17 cellular contexts compared by ENCODE assay signal in genomic region chrX:41960142-41960541, GRCh38. TPM values are rescaled to one million over a fixed set of nuclear protein-coding genes. Genes with fewer than 3 reads are reported as not detected.
DNase-seq lines count a peak whose midpoint lies in the region; TF ChIP-seq lines count a peak whose summit lies in the region.
"Had no signal": no experiment of that assay in that cellular context is flagged by ENCODE, and none has a peak within 500 bp of the region (broad histone marks: within the 10 kb centered on the region; RNA-seq: fewer than 3 reads in every experiment).

No MANE protein-coding gene starts in this region.

- peak overlapping the region; percentile 6 for H3K27ac Mint-ChIP-seq in T-helper 2 cell treated with Interferon-gamma antibody and Interleukin-4, amounts not matched to agents 5 μg/mL and 100 μg/mL, for 36 hours
- no peak overlapping the region for H3K27ac Mint-ChIP-seq in endodermal cell
- H3K27ac Mint-ChIP-seq: B cell; CD4-positive, alpha-beta T cell; GM23338 had no signal

- H3K4me1 Mint-ChIP-seq in T-helper 2 cell treated with Interferon-gamma antibody and Interleukin-4, amounts not matched to agents 5 μg/mL and 100 μg/mL, for 36 hours (ENCODE audit: low read depth) = peaks cover 1% of the 10 kb centered on the region
- H3K4me1 Mint-ChIP-seq in endodermal cell = peaks cover 18% of the 10 kb centered on the region
- H3K4me1 Mint-ChIP-seq: B cell, GM23338 had no signal

- H3K36me3 Mint-ChIP-seq in T-helper 2 cell treated with Interferon-gamma antibody and Interleukin-4, amounts not matched to agents 5 μg/mL and 100 μg/mL, for 36 hours (ENCODE audit: low read depth) = no peaks in the 10 kb centered on the region
- H3K36me3 Mint-ChIP-seq in endodermal cell (ENCODE audit: low read depth) = no peaks in the 10 kb centered on the region

- intact Hi-C loops in tibial artery (cut with DNase I; ENCODE audit: low total_unique reads) = no loop called here

- H3K4me3 ChIP-seq in endodermal cell (ENCODE audit: low read length) = no peak overlapping the region
- no peak overlapping the region for H3K4me3 ChIP-seq in tibial artery
- H3K4me3 ChIP-seq: GM12878, GM23338 had no signal

- H3K4me3 Mint-ChIP-seq in T-helper 2 cell treated with Interferon-gamma antibody and Interleukin-4, amounts not matched to agents 5 μg/mL and 100 μg/mL, for 36 hours = no peak overlapping the region
- H3K4me3 Mint-ChIP-seq in endodermal cell = no peak overlapping the region
- H3K4me3 Mint-ChIP-seq: B cell; CD4-positive, alpha-beta T cell; GM23338 had no signal

- H3K36me3 ChIP-seq in endodermal cell (ENCODE audit: control insufficient read depth, insufficient read depth, low read length) (no peaks in the 10 kb centered on the region), tibial artery (no peaks in the 10 kb centered on the region)

- H3K4me1 ChIP-seq in endodermal cell (ENCODE audit: control insufficient read depth, insufficient read depth, low read length) (peaks cover 5% of the 10 kb centered on the region), tibial artery (no peaks in the 10 kb centered on the region)

- H3K9me3 ChIP-seq in endodermal cell (ENCODE audit: control insufficient read depth, low read length) (no peaks in the 10 kb centered on the region), tibial artery (no peaks in the 10 kb centered on the region)

- no peak for DNase-seq in T-helper 2 cell treated with Interferon-gamma antibody and Interleukin-4, amounts not matched to agents 5 μg/mL and 100 μg/mL, for 36 hours (ENCODE audit: low spot score)
- DNase-seq in T-helper 2 cell = no peak
- DNase-seq in NCI-H82 (lab: John Stamatoyannopoulos, UW) = peak; percentile 82
- peak; percentile 74 for DNase-seq in endodermal cell
- no peak for DNase-seq in DMS153 (lab: John Stamatoyannopoulos, UW)
- DNase-seq in tibial artery = no peak
- no peak for DNase-seq in KG1 (lab: John Stamatoyannopoulos, UW)
- DNase-seq: 8988T; ACHN; C1 segment of cervical spinal cord; CD4-positive, alpha-beta T cell; DMS79; H7; IMR-90 had no signal

- no peak overlapping the region for H3K9ac ChIP-seq in endodermal cell (ENCODE audit: extremely low read depth, low read length, poor library complexity, severe bottlenecking)

- H3K27me3 ChIP-seq in endodermal cell (ENCODE audit: control insufficient read depth, insufficient read depth, low read length, poor library complexity, severe bottlenecking) (peaks cover 7% of the 10 kb centered on the region), tibial artery (no peaks in the 10 kb centered on the region)

- H3K27ac ChIP-seq in endodermal cell (ENCODE audit: low read depth, low read length) (no peak overlapping the region), tibial artery (no peak overlapping the region)

- H3K9me3 Mint-ChIP-seq in T-helper 2 cell treated with Interferon-gamma antibody and Interleukin-4, amounts not matched to agents 5 μg/mL and 100 μg/mL, for 36 hours = no peaks in the 10 kb centered on the region
- peaks cover 29% of the 10 kb centered on the region for H3K9me3 Mint-ChIP-seq in endodermal cell
- H3K9me3 Mint-ChIP-seq: CD4-positive, alpha-beta T cell; GM23338 had no signal

- peaks cover 2% of the 10 kb centered on the region for H3K27me3 Mint-ChIP-seq in T-helper 2 cell treated with Interferon-gamma antibody and Interleukin-4, amounts not matched to agents 5 μg/mL and 100 μg/mL, for 36 hours (ENCODE audit: low read depth)
- peaks cover 10% of the 10 kb centered on the region for H3K27me3 Mint-ChIP-seq in endodermal cell (ENCODE audit: insufficient read depth)
- H3K27me3 Mint-ChIP-seq: CD4-positive, alpha-beta T cell had no signal

- TF ChIP-seq CTCF in endodermal cell (conservative IDR thresholded peaks at IDR 0.05) (peak; percentile 41), tibial artery (IDR thresholded peaks at IDR 0.05) (no peak)

- WGBS in endodermal cell (ENCODE audit: insufficient coverage in 1 of 2, insufficient read length in 1 of 2), 2 experiments = 14% methylated on average over 2 of the region's 2 CpGs; no CpG with 5 or more reads in 1 of the 2 experiments

RNA-seq across cellular contexts. Expression of gene CASK, which starts 36.8 kb away (rescaled TPM):
- total RNA-seq in endodermal cell = 10 to 100 TPM; 79.1 to 87.1 TPM
- polyA plus RNA-seq in endodermal cell (2013, experiment 1 of 2) = 46.8 TPM
- polyA plus RNA-seq in endodermal cell (2013, experiment 2 of 2) = 45.0 TPM

Comparison
In these comparisons a context has a peak if more than half of its experiments do, and no peak if none do; other contexts are left out.
1. DNase-seq: peak in NCI-H82 (single experiment) and endodermal cell (single experiment); none in T-helper 2 cell treated with Interferon-gamma antibody and Interleukin-4, amounts not matched to agents 5 μg/mL and 100 μg/mL, for 36 hours (single experiment), T-helper 2 cell (0 of 5), DMS153 (single experiment), tibial artery (0 of 2) and KG1 (single experiment).